In the genomic region with DNA sequence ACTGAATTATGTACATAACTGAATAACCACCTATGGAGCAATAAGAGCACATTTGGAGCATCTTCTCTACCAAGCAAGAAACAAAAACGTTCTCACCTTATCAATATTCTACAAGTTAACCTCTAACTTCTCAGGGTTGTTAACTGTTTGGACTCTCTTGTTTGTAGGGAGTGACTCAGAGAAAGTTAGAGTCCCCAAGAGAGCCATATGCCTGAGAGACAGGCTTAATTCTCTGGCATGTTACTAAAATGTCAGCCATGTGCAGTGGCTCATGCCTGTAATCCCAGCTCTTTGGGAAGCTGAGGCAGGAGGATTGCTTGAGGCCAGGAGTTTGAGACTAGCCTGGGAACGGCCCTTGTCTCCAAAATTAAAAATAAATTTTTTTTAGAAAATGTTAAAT, we compare ENCODE assay signal across 13 cellular contexts. TPM values are rescaled to one million over a fixed set of nuclear protein-coding genes. Genes with fewer than 3 reads are reported as not detected.
DNase-seq lines count a peak whose midpoint lies in the region; ATAC-seq and TF ChIP-seq lines count a peak whose summit lies in the region.
"Had no signal": no experiment of that assay in that cellular context is flagged by ENCODE, and none has a peak within 500 bp of the region (broad histone marks: within the 10 kb centered on the region; RNA-seq: fewer than 3 reads in every experiment).

No MANE protein-coding gene starts in this region.

- no peak overlapping the region for H2BK15ac ChIP-seq in mesenchymal stem cell (ENCODE audit: low read depth, poor library complexity, severe bottlenecking)

- no peak overlapping the region for H3K4me2 ChIP-seq in mesenchymal stem cell (ENCODE audit: low read length, poor library complexity, severe bottlenecking)

- H3K27me3 Mint-ChIP-seq in brain = peaks cover 26% of the 10 kb centered on the region
- H3K27me3 Mint-ChIP-seq: CD4-positive, CD25-positive, alpha-beta regulatory T cell; CD8-positive, alpha-beta memory T cell had no signal

- H3K4me1 ChIP-seq in mesenchymal stem cell (ENCODE audit: control insufficient read depth, insufficient read depth, low read depth, low read length) = peaks cover 8% of the 10 kb centered on the region
- H3K4me1 ChIP-seq: BE2C, Caco-2 had no signal

- no peaks in the 10 kb centered on the region for H3K27me3 ChIP-seq in mesenchymal stem cell (ENCODE audit: control insufficient read depth in 1 of 2, insufficient read depth in 1 of 2, low read length in 2 of 2)

- no peak overlapping the region for H3K23ac ChIP-seq in mesenchymal stem cell (ENCODE audit: low read length in 2 of 2)

- no peak overlapping the region for H3K14ac ChIP-seq in mesenchymal stem cell (ENCODE audit: low read length in 2 of 2)

- no peaks in the 10 kb centered on the region for H3K4me1 Mint-ChIP-seq in brain

- H3K18ac ChIP-seq in mesenchymal stem cell (ENCODE audit: low read depth in 1 of 2, low read length in 2 of 2) = no peak overlapping the region

- no peak overlapping the region for H3K4me3 ChIP-seq in mesenchymal stem cell (ENCODE audit: insufficient read depth in 1 of 2, low read depth in 1 of 2, low read length in 2 of 2)

- H3K27ac ChIP-seq in mesenchymal stem cell (ENCODE audit: low read length, poor library complexity, severe bottlenecking) = no peak overlapping the region
- H3K27ac ChIP-seq: HL-60 had no signal

- no peaks in the 10 kb centered on the region for H3K36me3 Mint-ChIP-seq in brain

- H4K91ac ChIP-seq in mesenchymal stem cell (ENCODE audit: low read length) = no peak overlapping the region

- peak overlapping the region; percentile 16 for H3K9ac ChIP-seq in mesenchymal stem cell (ENCODE audit: low read length)

- H3K4ac ChIP-seq in mesenchymal stem cell (ENCODE audit: low read depth in 1 of 2, low read length in 2 of 2) = no peak overlapping the region

- no CpG with 5 or more reads among the region's 2 CpGs for WGBS in mesenchymal stem cell

- H2AFZ ChIP-seq in mesenchymal stem cell (ENCODE audit: low read depth, low read length) = no peak overlapping the region

- H3K36me3 ChIP-seq in mesenchymal stem cell (ENCODE audit: control insufficient read depth in 1 of 2, insufficient read depth in 2 of 2, low read depth in 1 of 2, low read length in 2 of 2) = no peaks in the 10 kb centered on the region
- H3K36me3 ChIP-seq: BE2C had no signal

- H2BK5ac ChIP-seq in mesenchymal stem cell (ENCODE audit: low read depth, low read length, poor library complexity, severe bottlenecking) = no peak overlapping the region

- ATAC-seq in HG02763 (IDR thresholded peaks at IDR 0.05; ENCODE audit: unreplicated experiment) = no peak

- no peak overlapping the region for H3K4me3 Mint-ChIP-seq in brain
- H3K4me3 Mint-ChIP-seq: CD4-positive, CD25-positive, alpha-beta regulatory T cell; H9 had no signal

- no peak overlapping the region for H2BK12ac ChIP-seq in mesenchymal stem cell (ENCODE audit: low read length in 2 of 2)

- H3K27ac Mint-ChIP-seq in brain = peak overlapping the region in 3 of 5 experiments; percentile 21 to 79 (median 38)
- H3K27ac Mint-ChIP-seq: CD4-positive, CD25-positive, alpha-beta regulatory T cell; H9 had no signal

- TF ChIP-seq CTCF in brain (conservative IDR thresholded peaks at IDR 0.05) = no peak

- H2BK120ac ChIP-seq in mesenchymal stem cell (ENCODE audit: low read depth, low read length) = no peak overlapping the region

- H4K8ac ChIP-seq in mesenchymal stem cell (ENCODE audit: low read length) = no peak overlapping the region

- no peaks in the 10 kb centered on the region for H3K79me1 ChIP-seq in mesenchymal stem cell (replicated peaks; ENCODE audit: low read length, poor library complexity, severe bottlenecking)

- peaks cover under 1 to 11% (median 7%) of the 10 kb centered on the region in 5 experiments for H3K9me3 Mint-ChIP-seq in brain
- H3K9me3 Mint-ChIP-seq: CD4-positive, CD25-positive, alpha-beta regulatory T cell; CD8-positive, alpha-beta memory T cell had no signal

- H3K9me3 ChIP-seq in mesenchymal stem cell (ENCODE audit: control insufficient read depth, low read length) = no peaks in the 10 kb centered on the region
- H3K9me3 ChIP-seq: Caco-2 had no signal

- H2AK5ac ChIP-seq in mesenchymal stem cell (ENCODE audit: low read length, severe bottlenecking) = no peak overlapping the region

- DNase-seq in NCI-H446 treated with DMSO at 0.1 percent for 48 hours (lab: John Stamatoyannopoulos, UW) (peak; percentile 25), mesenchymal stem cell (no peak), NCI-H1436 treated with DMSO at 0.1 percent for 48 hours (lab: John Stamatoyannopoulos, UW) (no peak), SW 1271 (lab: John Stamatoyannopoulos, UW) (no peak)
- DNase-seq: ACHN; BE2C; Caco-2; CD4-positive, CD25-positive, alpha-beta regulatory T cell; CD8-positive, alpha-beta memory T cell; H9 had no signal

RNA-seq across cellular contexts. Expression of a gene that starts 4.2 kb away (rescaled TPM):
- 16.3 TPM for polyA plus RNA-seq in brain (ENCODE audit: insufficient read depth, low read depth, low replicate concordance)
- polyA plus RNA-seq in mesenchymal stem cell (2013, experiment 1 of 2) = 2.1 TPM
- polyA plus RNA-seq in mesenchymal stem cell (2013, experiment 2 of 2) = 2.1 TPM

RNA-seq across cellular contexts. Expression of a gene that starts 27.1 kb away (rescaled TPM):
- 16.9 TPM for polyA plus RNA-seq in brain (ENCODE audit: insufficient read depth, low read depth, low replicate concordance)
- 36.3 TPM for polyA plus RNA-seq in mesenchymal stem cell (2013, experiment 1 of 2)
- 36.0 TPM for polyA plus RNA-seq in mesenchymal stem cell (2013, experiment 2 of 2)

RNA-seq across cellular contexts. Expression of a gene that starts 47.7 kb away (rescaled TPM):
- polyA plus RNA-seq in brain (ENCODE audit: insufficient read depth, low read depth, low replicate concordance) = not detected
- polyA plus RNA-seq in mesenchymal stem cell (2013, experiment 1 of 2) = not detected
- polyA plus RNA-seq in mesenchymal stem cell (2013, experiment 2 of 2) = 0.01 TPM
- polyA plus RNA-seq: CD4-positive, CD25-positive, alpha-beta regulatory T cell; CD8-positive, alpha-beta memory T cell had no signal
